ENCODE assay signal across 2 cellular contexts in the genomic region with DNA sequence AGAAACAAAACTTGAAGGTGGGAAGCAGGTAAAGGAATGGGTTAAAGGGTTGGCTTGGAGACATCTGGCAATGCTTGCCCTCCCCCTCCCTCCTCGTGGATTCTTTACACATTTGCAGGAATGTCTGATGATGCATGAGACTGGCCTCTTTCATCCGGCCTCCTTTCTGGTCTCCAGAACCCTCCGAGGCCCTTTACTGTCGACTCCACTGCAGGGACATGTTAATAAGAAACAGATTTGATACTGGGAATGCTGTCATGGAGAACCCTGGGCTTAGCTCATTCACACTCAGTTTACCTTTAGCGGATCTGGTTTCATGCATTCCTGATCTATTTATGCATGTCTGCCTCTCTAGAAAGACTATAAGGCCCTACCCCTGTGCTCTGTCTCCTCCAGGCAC.
TF ChIP-seq lines count a peak whose summit lies in the region.

No MANE protein-coding gene starts in this region.

TF ChIP-seq in HCT116, 20 proteins besides CTCF, POLR2A, EP300 and RAD21 (continued from another document):
- TF ChIP-seq, protein P1, sequence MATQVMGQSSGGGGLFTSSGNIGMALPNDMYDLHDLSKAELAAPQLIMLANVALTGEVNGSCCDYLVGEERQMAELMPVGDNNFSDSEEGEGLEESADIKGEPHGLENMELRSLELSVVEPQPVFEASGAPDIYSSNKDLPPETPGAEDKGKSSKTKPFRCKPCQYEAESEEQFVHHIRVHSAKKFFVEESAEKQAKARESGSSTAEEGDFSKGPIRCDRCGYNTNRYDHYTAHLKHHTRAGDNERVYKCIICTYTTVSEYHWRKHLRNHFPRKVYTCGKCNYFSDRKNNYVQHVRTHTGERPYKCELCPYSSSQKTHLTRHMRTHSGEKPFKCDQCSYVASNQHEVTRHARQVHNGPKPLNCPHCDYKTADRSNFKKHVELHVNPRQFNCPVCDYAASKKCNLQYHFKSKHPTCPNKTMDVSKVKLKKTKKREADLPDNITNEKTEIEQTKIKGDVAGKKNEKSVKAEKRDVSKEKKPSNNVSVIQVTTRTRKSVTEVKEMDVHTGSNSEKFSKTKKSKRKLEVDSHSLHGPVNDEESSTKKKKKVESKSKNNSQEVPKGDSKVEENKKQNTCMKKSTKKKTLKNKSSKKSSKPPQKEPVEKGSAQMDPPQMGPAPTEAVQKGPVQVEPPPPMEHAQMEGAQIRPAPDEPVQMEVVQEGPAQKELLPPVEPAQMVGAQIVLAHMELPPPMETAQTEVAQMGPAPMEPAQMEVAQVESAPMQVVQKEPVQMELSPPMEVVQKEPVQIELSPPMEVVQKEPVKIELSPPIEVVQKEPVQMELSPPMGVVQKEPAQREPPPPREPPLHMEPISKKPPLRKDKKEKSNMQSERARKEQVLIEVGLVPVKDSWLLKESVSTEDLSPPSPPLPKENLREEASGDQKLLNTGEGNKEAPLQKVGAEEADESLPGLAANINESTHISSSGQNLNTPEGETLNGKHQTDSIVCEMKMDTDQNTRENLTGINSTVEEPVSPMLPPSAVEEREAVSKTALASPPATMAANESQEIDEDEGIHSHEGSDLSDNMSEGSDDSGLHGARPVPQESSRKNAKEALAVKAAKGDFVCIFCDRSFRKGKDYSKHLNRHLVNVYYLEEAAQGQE (IDR thresholded peaks at IDR 0.05; ENCODE audit: low read depth), result no peak
- no peak for TF ChIP-seq CBX3 (IDR thresholded peaks at IDR 0.05; ENCODE audit: low read depth)
- TF ChIP-seq, protein P2, sequence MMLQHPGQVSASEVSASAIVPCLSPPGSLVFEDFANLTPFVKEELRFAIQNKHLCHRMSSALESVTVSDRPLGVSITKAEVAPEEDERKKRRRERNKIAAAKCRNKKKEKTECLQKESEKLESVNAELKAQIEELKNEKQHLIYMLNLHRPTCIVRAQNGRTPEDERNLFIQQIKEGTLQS (IDR thresholded peaks at IDR 0.05), result no peak

TF ChIP-seq in WTC11, 78 proteins besides CTCF, POLR2A, EP300 and RAD21 (continued from another document):
- TF ChIP-seq, protein P3, sequence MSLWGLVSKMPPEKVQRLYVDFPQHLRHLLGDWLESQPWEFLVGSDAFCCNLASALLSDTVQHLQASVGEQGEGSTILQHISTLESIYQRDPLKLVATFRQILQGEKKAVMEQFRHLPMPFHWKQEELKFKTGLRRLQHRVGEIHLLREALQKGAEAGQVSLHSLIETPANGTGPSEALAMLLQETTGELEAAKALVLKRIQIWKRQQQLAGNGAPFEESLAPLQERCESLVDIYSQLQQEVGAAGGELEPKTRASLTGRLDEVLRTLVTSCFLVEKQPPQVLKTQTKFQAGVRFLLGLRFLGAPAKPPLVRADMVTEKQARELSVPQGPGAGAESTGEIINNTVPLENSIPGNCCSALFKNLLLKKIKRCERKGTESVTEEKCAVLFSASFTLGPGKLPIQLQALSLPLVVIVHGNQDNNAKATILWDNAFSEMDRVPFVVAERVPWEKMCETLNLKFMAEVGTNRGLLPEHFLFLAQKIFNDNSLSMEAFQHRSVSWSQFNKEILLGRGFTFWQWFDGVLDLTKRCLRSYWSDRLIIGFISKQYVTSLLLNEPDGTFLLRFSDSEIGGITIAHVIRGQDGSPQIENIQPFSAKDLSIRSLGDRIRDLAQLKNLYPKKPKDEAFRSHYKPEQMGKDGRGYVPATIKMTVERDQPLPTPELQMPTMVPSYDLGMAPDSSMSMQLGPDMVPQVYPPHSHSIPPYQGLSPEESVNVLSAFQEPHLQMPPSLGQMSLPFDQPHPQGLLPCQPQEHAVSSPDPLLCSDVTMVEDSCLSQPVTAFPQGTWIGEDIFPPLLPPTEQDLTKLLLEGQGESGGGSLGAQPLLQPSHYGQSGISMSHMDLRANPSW (CRISPR knock-in tag; conservative IDR thresholded peaks at IDR 0.05; ENCODE audit: low read depth), result no peak
- TF ChIP-seq NR3C1 (CRISPR knock-in tag; conservative IDR thresholded peaks at IDR 0.05; ENCODE audit: low read depth) (no peak), ZBTB21 (CRISPR knock-in tag; IDR thresholded peaks at IDR 0.05; ENCODE audit: borderline replicate concordance) (no peak), CREM (CRISPR knock-in tag; IDR thresholded peaks at IDR 0.05) (no peak), ATF1 (CRISPR knock-in tag; IDR thresholded peaks at IDR 0.05) (no peak), TP53 (CRISPR knock-in tag; IDR thresholded peaks at IDR 0.05) (no peak)
